Comparison of ENCODE assay signal across 8 cellular contexts in the genomic region with DNA sequence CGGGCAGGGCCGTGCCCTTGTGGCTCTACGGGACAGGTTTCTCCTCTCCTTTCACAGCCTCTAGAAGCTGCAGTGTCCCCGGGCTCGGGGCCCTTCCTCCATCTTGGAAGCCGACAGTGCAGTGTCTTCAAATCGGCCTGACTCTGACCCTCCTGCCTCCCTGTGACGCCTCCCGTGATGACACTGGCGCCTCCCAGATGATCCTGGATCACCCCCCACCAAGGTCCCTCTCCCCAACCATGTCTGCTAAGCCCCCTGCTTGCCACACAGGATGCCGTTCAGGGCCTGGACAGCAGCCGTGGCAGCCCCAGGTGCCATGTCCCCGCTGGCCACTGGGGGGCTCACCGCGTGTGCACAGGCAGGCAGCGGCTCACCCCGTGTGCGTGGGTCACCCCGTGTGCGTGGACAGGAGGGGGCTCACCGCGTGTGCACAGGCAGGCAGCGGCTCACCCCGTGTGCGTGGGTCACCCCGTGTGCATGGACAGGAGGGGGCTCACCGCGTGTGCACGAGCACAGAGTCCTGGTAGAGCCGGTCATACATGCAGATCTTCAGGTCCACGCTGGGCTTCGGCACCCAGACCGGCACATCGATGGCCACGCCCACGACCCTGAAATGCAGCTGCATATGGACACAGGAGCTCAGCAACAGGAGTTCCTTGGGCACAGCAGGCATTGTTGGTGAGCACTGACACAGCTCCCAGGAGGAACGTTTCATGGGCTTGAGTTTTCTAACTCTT. TPM values are rescaled to one million over a fixed set of nuclear protein-coding genes. Genes with fewer than 3 reads are reported as not detected.
DNase-seq lines count a peak whose midpoint lies in the region; ATAC-seq, FAIRE-seq and TF ChIP-seq lines count a peak whose summit lies in the region.

No MANE protein-coding gene starts in this region.

- DNase-seq in DND-41 (peak; percentile 62), LoVo (ENCODE audit: low spot score) (peak; percentile 35), WERI-Rb-1 (peak; percentile 89), bronchial epithelial cell (ENCODE audit: low read depth) (peak; percentile 12), left lobe of liver (ENCODE audit: low spot score) (peak; percentile 64)
- DNase-seq in stimulated activated CD4-positive, alpha-beta T cell treated with anti-CD3 and anti-CD28 coated beads, TNF-alpha, amount 100 ng/mL, for 48 hours (ENCODE audit: low read depth in 3 of 3) = peak; percentile 27 to 60 (median 34)

- ATAC-seq in DND-41 (ENCODE audit: insufficient read depth, low read depth) = peak; percentile 98
- peak; percentile 75 for ATAC-seq in left lobe of liver
- no peak for ATAC-seq in HG03039 (IDR thresholded peaks at IDR 0.05; ENCODE audit: unreplicated experiment)
- no peak for ATAC-seq in GM21390 (IDR thresholded peaks at IDR 0.05; ENCODE audit: unreplicated experiment)

- no peak for FAIRE-seq in bronchial epithelial cell (lab: Jason Lieb, UNC)

- TF ChIP-seq CTCF in DND-41 (IDR thresholded peaks at IDR 0.05; ENCODE audit: borderline replicate concordance, extremely low read depth, low read length, poor library complexity, severe bottlenecking) = peak; percentile 92
- peak; percentile 93 for TF ChIP-seq CTCF in WERI-Rb-1 (IDR thresholded peaks at IDR 0.05; ENCODE audit: low read depth, low read length)
- peak; percentile 76 for TF ChIP-seq CTCF in bronchial epithelial cell (IDR thresholded peaks at IDR 0.05; ENCODE audit: insufficient read depth, low read length, severe bottlenecking)

- H3K9me3 ChIP-seq in DND-41 (ENCODE audit: insufficient read depth, low read length, severe bottlenecking) (no peaks in the 10 kb centered on the region), WERI-Rb-1 (ENCODE audit: severe bottlenecking) (no peaks in the 10 kb centered on the region)

- no peaks in the 10 kb centered on the region; the same call in 1 of the 2 replicates for H4K20me1 ChIP-seq in DND-41 (ENCODE audit: insufficient read depth, low read length)

- H3K27me3 ChIP-seq in DND-41 (ENCODE audit: insufficient read depth, low read length, poor library complexity) (no peaks in the 10 kb centered on the region), WERI-Rb-1 (ENCODE audit: insufficient read depth, low read depth, severe bottlenecking) (no peaks in the 10 kb centered on the region), bronchial epithelial cell (ENCODE audit: control insufficient read depth, insufficient read depth, low read length) (no peaks in the 10 kb centered on the region)

- no peaks in the 10 kb centered on the region for H3K79me2 ChIP-seq in DND-41 (ENCODE audit: insufficient read depth, low read length)

- peak overlapping the region; percentile 41 for H3K4me2 ChIP-seq in DND-41 (ENCODE audit: insufficient read depth, low read length)

- H3K27ac ChIP-seq in DND-41 (ENCODE audit: low read length) (no peak overlapping the region), WERI-Rb-1 (peak overlapping the region; percentile 62)

- H2AFZ ChIP-seq in DND-41 (ENCODE audit: low read depth, low read length) = peak overlapping the region; percentile 62; the same call in 1 of the 2 replicates

- H3K4me1 ChIP-seq in DND-41 (ENCODE audit: insufficient read depth, low read length) = peaks cover 8% of the 10 kb centered on the region

- H3K9ac ChIP-seq in DND-41 (ENCODE audit: low read depth, low read length) = no peak overlapping the region

- H3K4me3 ChIP-seq in DND-41 (ENCODE audit: low read depth in 1 of 2, low read length in 2 of 2) (no peak overlapping the region), WERI-Rb-1 (ENCODE audit: low read depth, low read length) (peak overlapping the region; percentile 49), bronchial epithelial cell (ENCODE audit: low read depth, low read length) (no peak overlapping the region)

- H3K36me3 ChIP-seq in DND-41 (ENCODE audit: insufficient read depth, low read length) (no peaks in the 10 kb centered on the region), WERI-Rb-1 (no peaks in the 10 kb centered on the region), bronchial epithelial cell (ENCODE audit: control insufficient read depth, insufficient read depth, low read length) (no peaks in the 10 kb centered on the region)

RNA-seq across cellular contexts. Expression of a gene that starts 24.9 kb away (rescaled TPM):
- 1.4 and 1.6 TPM in 2 replicates for total RNA-seq in bronchial epithelial cell
- total RNA-seq in left lobe of liver = 11.3 TPM

RNA-seq across cellular contexts. Expression of a gene that starts 28.9 kb away (rescaled TPM):
- under 0.01 and 0.77 TPM in 2 replicates for total RNA-seq in bronchial epithelial cell
- 1.4 TPM for total RNA-seq in left lobe of liver

RNA-seq across cellular contexts. Expression of a gene that starts 53.1 kb away (rescaled TPM):
- total RNA-seq in bronchial epithelial cell = 116 and 126 TPM in 2 replicates
- total RNA-seq in left lobe of liver = 97.3 TPM

RNA-seq across cellular contexts. Expression of a gene that starts 59.6 kb away (rescaled TPM):
- total RNA-seq in bronchial epithelial cell (not detected in 2 replicates), left lobe of liver (3.5 TPM)

Comparison
In these comparisons a context has a peak if more than half of its experiments do, and no peak if none do; other contexts are left out.
1. ATAC-seq: peak in DND-41 (single experiment) and left lobe of liver (single experiment); none in HG03039 (single experiment) and GM21390 (single experiment).
2. DNase-seq: peak in every context shown above with its lines; median percentile 89 in WERI-Rb-1; 64 in left lobe of liver; 62 in DND-41; 35 in LoVo; 34 in stimulated activated CD4-positive, alpha-beta T cell treated with anti-CD3 and anti-CD28 coated beads, TNF-alpha, amount 100 ng/mL, for 48 hours; 12 in bronchial epithelial cell.
3. Peak in every context shown above with its lines, with median percentiles within 50 percentile points of each other: CTCF ChIP-seq.